Comparison of ENCODE assay signal across 9 cellular contexts in genomic region chr6:52063584-52064400, GRCh38. TPM values are rescaled to one million over a fixed set of nuclear protein-coding genes. Genes with fewer than 3 reads are reported as not detected.
DNase-seq lines count a peak whose midpoint lies in the region; ATAC-seq and TF ChIP-seq lines count a peak whose summit lies in the region.
"Had no signal": no experiment of that assay in that cellular context is flagged by ENCODE, and none has a peak within 500 bp of the region (broad histone marks: within the 10 kb centered on the region; RNA-seq: fewer than 3 reads in every experiment).

No MANE protein-coding gene starts in this region.

- peak; percentile 98 for ATAC-seq in GM21447 (IDR thresholded peaks at IDR 0.05; ENCODE audit: unreplicated experiment)

- H3K27ac ChIP-seq in ascending aorta: no peak overlapping the region

- no peaks in the 10 kb centered on the region for H3K9me3 ChIP-seq in ascending aorta

- no peak overlapping the region for H3K4me3 ChIP-seq in ascending aorta

- H3K4me1 ChIP-seq in ascending aorta: no peaks in the 10 kb centered on the region

- no peaks in the 10 kb centered on the region for H3K36me3 ChIP-seq in ascending aorta

- H3K27me3 ChIP-seq in ascending aorta: no peaks in the 10 kb centered on the region

- intact Hi-C loops in ascending aorta (cut with DNase I): no loop called here

- peak; percentile 51 for DNase-seq in EL
- DNase-seq in HT-29 (ENCODE audit: low spot score): peak; percentile 62
- DNase-seq in T-helper 1 cell: peak; percentile 9 to 75 (median 23)
- DNase-seq in ascending aorta (ENCODE audit: low spot score in 2 of 2): peak in 1 of 2 donors; percentile 63
- peak; percentile 84 for DNase-seq in left kidney (ENCODE audit: low read depth, low spot score)
- DNase-seq in stimulated activated CD8-positive, alpha-beta memory T cell treated with anti-CD3 and anti-CD28 coated beads, Interleukin-12 subunit alpha, Interleukin-12 subunit beta, amount 100 ng/mL, for 1 hour (ENCODE audit: low read depth): peak; percentile 37
- no peak for DNase-seq in NCI-H2029 (lab: John Stamatoyannopoulos, UW)

- TF ChIP-seq CTCF in ascending aorta (IDR thresholded peaks at IDR 0.05): peak in 2 of 3 experiments; percentile 27 to 33

RNA-seq across cellular contexts. Expression of gene PKHD1, which starts 23.6 kb away (rescaled TPM):
- 0.08 and 0.10 TPM in 2 replicates for total RNA-seq in HT-29 (2014; rRNA removed; shearing (Covaris generic))
- total RNA-seq in ascending aorta: not detected
- total RNA-seq: frontal cortex had no signal
